26 cellular contexts compared by ENCODE assay signal in genomic region chr7:92534572-92534971, GRCh38. TPM values are rescaled to one million over a fixed set of nuclear protein-coding genes. Genes with fewer than 3 reads are reported as not detected.
A peak's percentile ranks its signal among the peaks of the same experiment; 100 is the strongest.
DNase-seq lines count a peak whose midpoint lies in the region; ATAC-seq and TF ChIP-seq lines count a peak whose summit lies in the region.
"Had no signal": no experiment of that assay in that cellular context is flagged by ENCODE, and none has a peak within 500 bp of the region (broad histone marks: within the 10 kb centered on the region; RNA-seq: fewer than 3 reads in every experiment).

No MANE protein-coding gene starts in this region.

- H3K36me3 ChIP-seq in A673 (ENCODE audit: insufficient read depth, low read length, poor library complexity, severe bottlenecking) (peaks cover 58% of the 10 kb centered on the region), Loucy (ENCODE audit: insufficient read depth, low read length) (peaks cover 57% of the 10 kb centered on the region)

- POLR2A ChIA-PET in activated CD8-positive, alpha-beta T cell treated with anti-CD3 and anti-CD28 coated beads for 36 hours (lab: Charles Lee) = no interaction called here
- POLR2A ChIA-PET in activated CD8-positive, alpha-beta T cell treated with anti-CD3 and anti-CD28 coated beads, Interleukin-2, amount 10 ng/mL, durations not matched to agents 7 days and 5 days (lab: Charles Lee) = no interaction called here
- POLR2A ChIA-PET in A673 (lab: Charles Lee; ENCODE audit: low non-redundant PET) = no interaction called here

- H3K4me1 ChIP-seq in A673 (ENCODE audit: insufficient read depth, low read length, poor library complexity, severe bottlenecking) = peaks cover 15% of the 10 kb centered on the region
- peaks cover 20% of the 10 kb centered on the region for H3K4me1 ChIP-seq in Loucy (ENCODE audit: insufficient read depth, low read length, poor library complexity, severe bottlenecking)

- no peaks in the 10 kb centered on the region for H3K9me3 Mint-ChIP-seq in activated CD8-positive, alpha-beta T cell treated with anti-CD3 and anti-CD28 coated beads for 36 hours
- H3K9me3 Mint-ChIP-seq in activated CD8-positive, alpha-beta T cell treated with anti-CD3 and anti-CD28 coated beads, Interleukin-2, amount 10 ng/mL, durations not matched to agents 7 days and 5 days (ENCODE audit: insufficient read depth) = no peaks in the 10 kb centered on the region

- H3K27ac ChIP-seq in A673 (ENCODE audit: low read depth, low read length, poor library complexity, severe bottlenecking) = peak overlapping the region; percentile 2
- H3K27ac ChIP-seq: GM23248 had no signal

- H3K9me2 ChIP-seq in Loucy (replicated peaks; ENCODE audit: low read depth, low read length) = no peaks in the 10 kb centered on the region

- peaks cover 37% of the 10 kb centered on the region for H3K36me3 Mint-ChIP-seq in activated CD8-positive, alpha-beta T cell treated with anti-CD3 and anti-CD28 coated beads for 36 hours (ENCODE audit: low read depth)
- H3K36me3 Mint-ChIP-seq in activated CD8-positive, alpha-beta T cell treated with anti-CD3 and anti-CD28 coated beads, Interleukin-2, amount 10 ng/mL, durations not matched to agents 7 days and 5 days (ENCODE audit: low read depth) = peaks cover 48% of the 10 kb centered on the region

- DNase-seq in activated CD8-positive, alpha-beta T cell treated with anti-CD3 and anti-CD28 coated beads for 36 hours = no peak
- DNase-seq in activated CD8-positive, alpha-beta T cell treated with anti-CD3 and anti-CD28 coated beads, Interleukin-2, amount 10 ng/mL, durations not matched to agents 7 days and 5 days = no peak
- DNase-seq in A673 (ENCODE audit: low spot score) = peak; percentile 72
- peak; percentile 26 for DNase-seq in medulla oblongata (ENCODE audit: extremely low spot score)
- DNase-seq in retina = no peak
- DNase-seq in NCI-H2107 treated with DMSO at 0.1 percent for 48 hours (lab: John Stamatoyannopoulos, UW; ENCODE audit: unreplicated experiment) = no peak
- DNase-seq: 8988T; Calu3; DMS79 treated with DMSO at 0.1 percent for 48 hours; GF-D8; GM23248; H7; Kasumi-1; MG63; NCI-H1105 treated with DMSO at 0.1 percent for 48 hours; NCI-H146; NCI-H2107; NCI-H446; NCI-H524 treated with DMSO at 0.1 percent for 48 hours; NCI-H82; NK-92 treated with Interleukin-12 subunit alpha and Interleukin-12 subunit beta, amount 100 ng/mL, for 24 hours; PC-3 had no signal

- peaks cover 34% of the 10 kb centered on the region for H3K79me2 ChIP-seq in Loucy (ENCODE audit: insufficient read depth, low read length)

- peaks cover 22% of the 10 kb centered on the region for H3K4me1 Mint-ChIP-seq in activated CD8-positive, alpha-beta T cell treated with anti-CD3 and anti-CD28 coated beads for 36 hours (ENCODE audit: low read depth)
- peaks cover 18% of the 10 kb centered on the region for H3K4me1 Mint-ChIP-seq in activated CD8-positive, alpha-beta T cell treated with anti-CD3 and anti-CD28 coated beads, Interleukin-2, amount 10 ng/mL, durations not matched to agents 7 days and 5 days (ENCODE audit: low read depth)

- H3K9ac ChIP-seq in Loucy (ENCODE audit: low read depth, low read length, poor library complexity, severe bottlenecking) = peak overlapping the region; percentile 18
- H3K9ac ChIP-seq: GM23248 had no signal

- H3F3A ChIP-seq in Loucy (ENCODE audit: low read depth) = no peaks in the 10 kb centered on the region

- no peak overlapping the region for H2AFZ ChIP-seq in Loucy (ENCODE audit: low read length)
- H2AFZ ChIP-seq: GM23248 had no signal

- peaks cover 2% of the 10 kb centered on the region for H4K20me1 ChIP-seq in Loucy (ENCODE audit: insufficient read depth, low read length, poor library complexity, severe bottlenecking)

- no peak overlapping the region for H3K4me3 Mint-ChIP-seq in activated CD8-positive, alpha-beta T cell treated with anti-CD3 and anti-CD28 coated beads for 36 hours
- H3K4me3 Mint-ChIP-seq in activated CD8-positive, alpha-beta T cell treated with anti-CD3 and anti-CD28 coated beads, Interleukin-2, amount 10 ng/mL, durations not matched to agents 7 days and 5 days = no peak overlapping the region

- BruUV-seq in A673 (replicated peaks; lab: Mats Ljungman, UMichigan) = no TSS peak

- intact Hi-C loops in activated CD8-positive, alpha-beta T cell treated with anti-CD3 and anti-CD28 coated beads for 36 hours (cut with micrococcal nuclease) = no loop called here
- intact Hi-C loops in A673 (cut with micrococcal nuclease; ENCODE audit: unreplicated experiment) = no loop called here

- H3K4me3 ChIP-seq in A673 (ENCODE audit: low read depth, low read length, poor library complexity, severe bottlenecking) (no peak overlapping the region), Loucy (ENCODE audit: low read length, poor library complexity, severe bottlenecking) (peak overlapping the region; percentile 47)
- H3K4me3 ChIP-seq: GM23248, MG63 had no signal

- H3K27me3 Mint-ChIP-seq in activated CD8-positive, alpha-beta T cell treated with anti-CD3 and anti-CD28 coated beads for 36 hours = no peaks in the 10 kb centered on the region
- no peaks in the 10 kb centered on the region for H3K27me3 Mint-ChIP-seq in activated CD8-positive, alpha-beta T cell treated with anti-CD3 and anti-CD28 coated beads, Interleukin-2, amount 10 ng/mL, durations not matched to agents 7 days and 5 days (ENCODE audit: low read depth)

- TF ChIP-seq CTCF in activated CD8-positive, alpha-beta T cell treated with anti-CD3 and anti-CD28 coated beads for 36 hours (IDR thresholded peaks at IDR 0.05) = no peak
- TF ChIP-seq CTCF in A673 (conservative IDR thresholded peaks at IDR 0.05; ENCODE audit: low read depth, low read length) = no peak
- no peak for TF ChIP-seq CTCF in Loucy (conservative IDR thresholded peaks at IDR 0.05; ENCODE audit: low read length)

- CTCF ChIA-PET in activated CD8-positive, alpha-beta T cell treated with anti-CD3 and anti-CD28 coated beads for 36 hours (lab: Charles Lee) = no interaction called here
- CTCF ChIA-PET in activated CD8-positive, alpha-beta T cell treated with anti-CD3 and anti-CD28 coated beads, Interleukin-2, amount 10 ng/mL, durations not matched to agents 7 days and 5 days (lab: Charles Lee) = no interaction called here
- CTCF ChIA-PET in A673 (lab: Charles Lee) = no interaction called here

- H3K27me3 ChIP-seq in A673 (replicated peaks; ENCODE audit: insufficient read depth, low read depth, low read length, poor library complexity) = no peaks in the 10 kb centered on the region
- no peaks in the 10 kb centered on the region for H3K27me3 ChIP-seq in Loucy (ENCODE audit: insufficient read depth, low read length, poor library complexity, severe bottlenecking)
- H3K27me3 ChIP-seq: MG63 had no signal

- H3K27ac Mint-ChIP-seq in activated CD8-positive, alpha-beta T cell treated with anti-CD3 and anti-CD28 coated beads for 36 hours = peak overlapping the region; percentile 31
- H3K27ac Mint-ChIP-seq in activated CD8-positive, alpha-beta T cell treated with anti-CD3 and anti-CD28 coated beads, Interleukin-2, amount 10 ng/mL, durations not matched to agents 7 days and 5 days = no peak overlapping the region

- ATAC-seq in activated CD8-positive, alpha-beta T cell treated with anti-CD3 and anti-CD28 coated beads for 36 hours = no peak
- ATAC-seq in activated CD8-positive, alpha-beta T cell treated with anti-CD3 and anti-CD28 coated beads, Interleukin-2, amount 10 ng/mL, durations not matched to agents 7 days and 5 days = no peak
- ATAC-seq in GM18511 (IDR thresholded peaks at IDR 0.05; ENCODE audit: unreplicated experiment) = no peak
- ATAC-seq: PC-3, SK-N-SH treated with all-trans-retinoic acid at 6 μM for 48 hours had no signal

- H3K4me2 ChIP-seq in Loucy (ENCODE audit: low read depth, low read length, poor library complexity, severe bottlenecking) = peak overlapping the region; percentile 77

- H3K9me3 ChIP-seq in A673 (ENCODE audit: low read depth, low read length, poor library complexity, severe bottlenecking) (no peaks in the 10 kb centered on the region), Loucy (ENCODE audit: insufficient read depth, low read depth, low read length) (no peaks in the 10 kb centered on the region)
- H3K9me3 ChIP-seq: MG63 had no signal

RNA-seq across cellular contexts. Expression of gene RBM48, which starts 6.0 kb away (rescaled TPM):
- total RNA-seq in activated CD8-positive, alpha-beta T cell treated with anti-CD3 and anti-CD28 coated beads for 36 hours = 10 to 100 TPM; 11.5 to 13.4 TPM
- total RNA-seq in activated CD8-positive, alpha-beta T cell treated with anti-CD3 and anti-CD28 coated beads, Interleukin-2, amount 10 ng/mL, durations not matched to agents 7 days and 5 days = 10 to 100 TPM; 14.5 to 15.4 TPM
- total RNA-seq in A673 (2021) = 12.1 and 14.4 TPM in 2 replicates

RNA-seq across cellular contexts. Expression of gene PEX1, which starts 6.3 kb away (rescaled TPM):
- 10 to 100 TPM; 16.6 to 16.9 TPM for total RNA-seq in activated CD8-positive, alpha-beta T cell treated with anti-CD3 and anti-CD28 coated beads for 36 hours
- total RNA-seq in activated CD8-positive, alpha-beta T cell treated with anti-CD3 and anti-CD28 coated beads, Interleukin-2, amount 10 ng/mL, durations not matched to agents 7 days and 5 days = 10 to 100 TPM; 13.6 to 16.8 TPM
- total RNA-seq in A673 (2021) = 9.0 and 15.9 TPM in 2 replicates

RNA-seq across cellular contexts. Expression of gene FAM133B, which starts 55.6 kb away (rescaled TPM):
- total RNA-seq in activated CD8-positive, alpha-beta T cell treated with anti-CD3 and anti-CD28 coated beads for 36 hours = 10 to 100 TPM; 27.9 to 30.3 TPM
- total RNA-seq in activated CD8-positive, alpha-beta T cell treated with anti-CD3 and anti-CD28 coated beads, Interleukin-2, amount 10 ng/mL, durations not matched to agents 7 days and 5 days = 10 to 100 TPM; 31.6 to 32.8 TPM
- total RNA-seq in A673 (2021) = 32.7 and 39.7 TPM in 2 replicates

RNA-seq across cellular contexts. Expression of gene ERVW-1, which starts 56.8 kb away (rescaled TPM):
- total RNA-seq in activated CD8-positive, alpha-beta T cell treated with anti-CD3 and anti-CD28 coated beads for 36 hours = not detected
- total RNA-seq in activated CD8-positive, alpha-beta T cell treated with anti-CD3 and anti-CD28 coated beads, Interleukin-2, amount 10 ng/mL, durations not matched to agents 7 days and 5 days = not detected
- total RNA-seq in A673 (2021) = not detected in 2 replicates
- total RNA-seq: Calu3, GM23248, HT-29, PC-3 had no signal

Comparison
In these comparisons a context has a peak if more than half of its experiments do, and no peak if none do; other contexts are left out.
1. DNase-seq: peak in A673 (single experiment) and medulla oblongata (single experiment); none in activated CD8-positive, alpha-beta T cell treated with anti-CD3 and anti-CD28 coated beads for 36 hours (single experiment), activated CD8-positive, alpha-beta T cell treated with anti-CD3 and anti-CD28 coated beads, Interleukin-2, amount 10 ng/mL, durations not matched to agents 7 days and 5 days (single experiment), retina (single experiment) and NCI-H2107 treated with DMSO at 0.1 percent for 48 hours (single experiment).